ENCODE assay signal across 1 cellular context in the genomic region with DNA sequence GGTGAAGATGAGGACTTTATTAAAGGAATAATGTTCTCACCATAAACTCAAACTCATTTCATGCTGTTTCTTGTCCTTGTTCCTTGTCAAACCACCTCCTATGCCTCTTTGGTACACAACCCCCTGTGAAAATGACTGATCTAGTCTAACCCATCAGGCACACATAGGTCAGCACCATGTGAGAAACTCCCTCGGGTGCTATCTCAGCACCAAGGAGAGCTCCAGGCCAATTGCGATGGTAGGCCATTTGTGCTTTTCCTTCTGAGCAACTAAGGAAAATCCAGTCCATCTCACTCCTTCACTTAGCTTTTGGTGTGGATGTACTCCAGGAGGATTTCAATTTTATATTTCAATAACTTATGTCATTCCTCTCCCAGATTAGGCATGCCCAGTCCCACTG.
A peak's percentile ranks its signal among the peaks of the same experiment; 100 is the strongest.
TF ChIP-seq lines count a peak whose summit lies in the region.

No MANE protein-coding gene starts in this region.

TF ChIP-seq in K562, 482 proteins besides CTCF, POLR2A, EP300 and RAD21 (continued from another document):
- TF ChIP-seq FOS (IDR thresholded peaks at IDR 0.05; ENCODE audit: extremely low read depth, insufficient read length), result no peak
- TF ChIP-seq, protein P1, sequence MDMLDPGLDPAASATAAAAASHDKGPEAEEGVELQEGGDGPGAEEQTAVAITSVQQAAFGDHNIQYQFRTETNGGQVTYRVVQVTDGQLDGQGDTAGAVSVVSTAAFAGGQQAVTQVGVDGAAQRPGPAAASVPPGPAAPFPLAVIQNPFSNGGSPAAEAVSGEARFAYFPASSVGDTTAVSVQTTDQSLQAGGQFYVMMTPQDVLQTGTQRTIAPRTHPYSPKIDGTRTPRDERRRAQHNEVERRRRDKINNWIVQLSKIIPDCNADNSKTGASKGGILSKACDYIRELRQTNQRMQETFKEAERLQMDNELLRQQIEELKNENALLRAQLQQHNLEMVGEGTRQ (CRISPR knock-in tag; IDR thresholded peaks at IDR 0.05), result 0 out of 2 replicates have a peak, but pooled peaks have one; percentile 3
- TF ChIP-seq, protein P2, sequence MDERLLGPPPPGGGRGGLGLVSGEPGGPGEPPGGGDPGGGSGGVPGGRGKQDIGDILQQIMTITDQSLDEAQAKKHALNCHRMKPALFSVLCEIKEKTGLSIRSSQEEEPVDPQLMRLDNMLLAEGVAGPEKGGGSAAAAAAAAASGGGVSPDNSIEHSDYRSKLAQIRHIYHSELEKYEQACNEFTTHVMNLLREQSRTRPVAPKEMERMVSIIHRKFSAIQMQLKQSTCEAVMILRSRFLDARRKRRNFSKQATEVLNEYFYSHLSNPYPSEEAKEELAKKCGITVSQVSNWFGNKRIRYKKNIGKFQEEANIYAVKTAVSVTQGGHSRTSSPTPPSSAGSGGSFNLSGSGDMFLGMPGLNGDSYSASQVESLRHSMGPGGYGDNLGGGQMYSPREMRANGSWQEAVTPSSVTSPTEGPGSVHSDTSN (CRISPR knock-in tag; IDR thresholded peaks at IDR 0.05; ENCODE audit: low read depth), result no peak
- TF ChIP-seq, protein P2 (tag; conservative IDR thresholded peaks at IDR 0.05; ENCODE audit: low read depth), result no peak
- TF ChIP-seq MIER1 (IDR thresholded peaks at IDR 0.05; ENCODE audit: low read depth), result peak; percentile 91
- TF ChIP-seq TSC22D4 (tag; IDR thresholded peaks at IDR 0.05), result no peak
- peak; percentile 97 for TF ChIP-seq EHMT2 (IDR thresholded peaks at IDR 0.05)
- TF ChIP-seq ZNF436 (CRISPR knock-in tag; IDR thresholded peaks at IDR 0.05), result no peak
- TF ChIP-seq OTX1 (CRISPR knock-in tag; IDR thresholded peaks at IDR 0.05), result no peak
- TF ChIP-seq ID3 (CRISPR knock-in tag; IDR thresholded peaks at IDR 0.05), result no peak
- no peak for TF ChIP-seq ID3 (tag; IDR thresholded peaks at IDR 0.05)
- TF ChIP-seq ZNF696 (CRISPR knock-in tag; conservative IDR thresholded peaks at IDR 0.05), result no peak
- TF ChIP-seq BRF1 (IDR thresholded peaks at IDR 0.05; ENCODE audit: borderline replicate concordance, extremely low read depth, insufficient read length), result no peak
- no peak for TF ChIP-seq POU5F1 (IDR thresholded peaks at IDR 0.05; ENCODE audit: borderline replicate concordance, low read depth, low read length, partially characterized antibody)
- TF ChIP-seq IRF9 (tag; IDR thresholded peaks at IDR 0.05), result no peak
